ENCODE assay signal across 9 cellular contexts in the genomic region with DNA sequence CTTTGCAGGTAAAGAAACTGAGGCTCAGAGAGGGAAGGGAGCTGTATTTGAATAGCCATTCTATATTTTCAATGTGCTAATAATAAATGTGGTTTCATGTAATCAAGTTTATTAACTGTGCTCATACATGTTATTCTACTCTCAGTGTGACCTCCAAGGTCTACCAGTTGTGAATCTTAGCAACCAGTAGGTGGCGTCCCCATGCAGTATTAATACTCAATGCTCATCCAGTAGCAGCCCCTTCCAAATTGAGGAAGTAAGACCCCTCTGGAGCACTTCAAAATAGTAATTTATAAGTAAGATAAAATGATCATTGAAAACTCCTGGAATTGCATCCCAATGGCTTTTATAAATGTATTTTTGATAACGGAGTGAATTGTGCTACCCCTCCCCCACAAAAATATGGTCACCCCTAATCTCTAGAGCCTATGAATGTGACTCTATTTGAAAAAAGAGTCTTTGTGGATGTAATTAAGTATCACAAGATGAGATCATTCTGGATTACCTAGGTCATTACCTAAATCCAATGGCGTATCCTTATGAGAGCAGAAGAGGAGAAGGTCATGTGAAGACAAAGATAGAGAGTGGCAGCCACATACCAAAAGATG. TPM values are rescaled to one million over a fixed set of nuclear protein-coding genes. Genes with fewer than 3 reads are reported as not detected.
DNase-seq lines count a peak whose midpoint lies in the region; ATAC-seq and TF ChIP-seq lines count a peak whose summit lies in the region.
"Had no signal": no experiment of that assay in that cellular context is flagged by ENCODE, and none has a peak within 500 bp of the region (broad histone marks: within the 10 kb centered on the region; RNA-seq: fewer than 3 reads in every experiment).

No MANE protein-coding gene starts in this region.

- H3K4me3 ChIP-seq in SK-N-SH (ENCODE audit: low read depth in 2 of 2, low read length in 1 of 2) (no peak overlapping the region), dorsolateral prefrontal cortex (no peak overlapping the region)

- intact Hi-C loops in dorsolateral prefrontal cortex (cut with DNase I): no loop called here
- intact Hi-C loops in natural killer cell (cut with micrococcal nuclease): loop anchor here (1.0 kb wide), 1 partner anchor 187 kb away; no protein-coding TSS in a partner anchor

- peak; percentile 59 for TF ChIP-seq RAD21 in SK-N-SH (IDR thresholded peaks at IDR 0.05; ENCODE audit: low read length)

- CTCF ChIA-PET in SK-N-SH (lab: Yijun Ruan, JAX): interaction anchor here (0.8 to 4.1 kb wide), 6 partner anchors 13 to 192 kb away, joined by 3 to 21 read pairs (median 3); no protein-coding TSS in a partner anchor

- H3K27ac ChIP-seq in SK-N-SH (ENCODE audit: low read depth in 2 of 2, low read length in 1 of 2): no peak overlapping the region
- no peak overlapping the region for H3K27ac ChIP-seq in dorsolateral prefrontal cortex

- no peaks in the 10 kb centered on the region for H3K79me2 ChIP-seq in SK-N-SH (ENCODE audit: insufficient read depth)

- no peaks in the 10 kb centered on the region for H3K9me3 ChIP-seq in SK-N-SH

- H3K4me1 ChIP-seq in SK-N-SH (ENCODE audit: control insufficient read depth in 1 of 2, insufficient read depth in 2 of 2, low read depth in 1 of 2, low read length in 1 of 2): no peaks in the 10 kb centered on the region

- no peak overlapping the region for H3K4me3 Mint-ChIP-seq in natural killer cell
- H3K4me3 Mint-ChIP-seq: brain had no signal

- TF ChIP-seq EP300 in SK-N-SH (IDR thresholded peaks at IDR 0.05; ENCODE audit: borderline replicate concordance in 1 of 2, low read depth in 1 of 2, low read length in 1 of 2): no peak

- H3K27me3 ChIP-seq in SK-N-SH (ENCODE audit: insufficient read depth) (no peaks in the 10 kb centered on the region), dorsolateral prefrontal cortex (no peaks in the 10 kb centered on the region)

- H2AFZ ChIP-seq in SK-N-SH (ENCODE audit: low read depth): no peak overlapping the region

- H3K9me3 Mint-ChIP-seq in natural killer cell: no peaks in the 10 kb centered on the region
- H3K9me3 Mint-ChIP-seq: brain had no signal

- H3K27ac Mint-ChIP-seq in natural killer cell: no peak overlapping the region
- H3K27ac Mint-ChIP-seq: brain had no signal

- peaks cover 8% of the 10 kb centered on the region for H3K36me3 Mint-ChIP-seq in natural killer cell
- H3K36me3 Mint-ChIP-seq: brain had no signal

- TF ChIP-seq CTCF in SK-N-SH (IDR thresholded peaks at IDR 0.05) (peak; percentile 76), dorsolateral prefrontal cortex (IDR thresholded peaks at IDR 0.05 in 54 of 56, conservative IDR thresholded peaks at IDR 0.05 in 2 of 56; ENCODE audit: low read depth in 1 of 56, partially characterized antibody in 56 of 56) (peak in 55 of 56 donors; percentile 13 to 66 (median 49)), natural killer cell (IDR thresholded peaks at IDR 0.05) (peak; percentile 71)

- H3K4me2 ChIP-seq in SK-N-SH: no peak overlapping the region

- DNase-seq in NCI-H2081 (lab: John Stamatoyannopoulos, UW) (peak; percentile 27 to 36), NCI-H2081 treated with DMSO at 0.1 percent for 48 hours (lab: John Stamatoyannopoulos, UW) (no peak), SK-N-SH (peak; percentile 20), dorsolateral prefrontal cortex (no peak), natural killer cell (no peak), cerebellar nuclear complex (lab: John Stamatoyannopoulos, UW) (no peak)

- no peaks in the 10 kb centered on the region for H3K9me2 ChIP-seq in SK-N-SH

- no peaks in the 10 kb centered on the region for H3K36me3 ChIP-seq in SK-N-SH (replicated peaks in 1 of 2; ENCODE audit: control insufficient read depth in 1 of 2, insufficient read depth in 2 of 2, low read length in 1 of 2)

- no peaks in the 10 kb centered on the region for H3K27me3 Mint-ChIP-seq in natural killer cell (ENCODE audit: low read depth in 2 of 2)
- H3K27me3 Mint-ChIP-seq: brain had no signal

- no peaks in the 10 kb centered on the region for H4K20me1 ChIP-seq in SK-N-SH (ENCODE audit: insufficient read depth)

- no peaks in the 10 kb centered on the region for H3F3A ChIP-seq in SK-N-SH (replicated peaks; ENCODE audit: insufficient read depth)

- peak; percentile 92 for ATAC-seq in GM21390 (IDR thresholded peaks at IDR 0.05; ENCODE audit: unreplicated experiment)
- peak; percentile 65 for ATAC-seq in HG03575 (IDR thresholded peaks at IDR 0.05; ENCODE audit: extremely low read depth, insufficient number of reproducible peaks, low FRiP score, unreplicated experiment)
- peak; percentile 67 to 80 (median 76) for ATAC-seq in natural killer cell

- 67% methylated on average over 3 of the region's 3 CpGs for WGBS in SK-N-SH (ENCODE audit: low lambda C conversion rate)

- POLR2A ChIA-PET in SK-N-SH (lab: Yijun Ruan, JAX): no interaction called here

- H3K4me1 Mint-ChIP-seq in natural killer cell: peaks cover 35 to 36% of the 10 kb centered on the region in 2 donors

- H3K9ac ChIP-seq in SK-N-SH: no peak overlapping the region

TF ChIP-seq in SK-N-SH, 30 proteins besides CTCF, POLR2A, EP300 and RAD21:
- TF ChIP-seq TCF12 (IDR thresholded peaks at IDR 0.05): no peak
- no peak for TF ChIP-seq RXRA (IDR thresholded peaks at IDR 0.05; ENCODE audit: borderline replicate concordance, low read depth)
- peak; percentile 55 for TF ChIP-seq SMC3 (IDR thresholded peaks at IDR 0.05; ENCODE audit: low read depth, low read length)
- TF ChIP-seq, protein P1, sequence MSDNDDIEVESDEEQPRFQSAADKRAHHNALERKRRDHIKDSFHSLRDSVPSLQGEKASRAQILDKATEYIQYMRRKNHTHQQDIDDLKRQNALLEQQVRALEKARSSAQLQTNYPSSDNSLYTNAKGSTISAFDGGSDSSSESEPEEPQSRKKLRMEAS (IDR thresholded peaks at IDR 0.05; ENCODE audit: low read depth): no peak
- TF ChIP-seq, protein P2, sequence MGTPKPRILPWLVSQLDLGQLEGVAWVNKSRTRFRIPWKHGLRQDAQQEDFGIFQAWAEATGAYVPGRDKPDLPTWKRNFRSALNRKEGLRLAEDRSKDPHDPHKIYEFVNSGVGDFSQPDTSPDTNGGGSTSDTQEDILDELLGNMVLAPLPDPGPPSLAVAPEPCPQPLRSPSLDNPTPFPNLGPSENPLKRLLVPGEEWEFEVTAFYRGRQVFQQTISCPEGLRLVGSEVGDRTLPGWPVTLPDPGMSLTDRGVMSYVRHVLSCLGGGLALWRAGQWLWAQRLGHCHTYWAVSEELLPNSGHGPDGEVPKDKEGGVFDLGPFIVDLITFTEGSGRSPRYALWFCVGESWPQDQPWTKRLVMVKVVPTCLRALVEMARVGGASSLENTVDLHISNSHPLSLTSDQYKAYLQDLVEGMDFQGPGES (IDR thresholded peaks at IDR 0.05; ENCODE audit: low read depth, low read length): no peak
- no peak for TF ChIP-seq MEF2A (IDR thresholded peaks at IDR 0.05; ENCODE audit: borderline replicate concordance, low read depth)

RNA-seq across cellular contexts. Expression of a gene that starts 20.4 kb away (rescaled TPM):
- polyA plus RNA-seq in SK-N-SH (2012; rRNA removed): 2.0 and 2.7 TPM in 2 replicates
- 2.4 TPM in 2 replicates for polyA plus RNA-seq in SK-N-SH (2012; cell fraction: cytosol; rRNA removed)
- 2.4 and 6.8 TPM in 2 replicates for polyA plus RNA-seq in SK-N-SH (2012; cell fraction: nucleus; rRNA removed)
- 10 to 100 TPM in 23 of 120 experiments, 1 to 10 TPM in 97; 3.9 to 15.5 (median 8.4) TPM for total RNA-seq in dorsolateral prefrontal cortex
- 10 to 100 TPM; 18.5 to 26.6 (median 20.7) TPM for total RNA-seq in natural killer cell

RNA-seq across cellular contexts. Expression of a gene that starts 53.2 kb away (rescaled TPM):
- 3.1 and 3.7 TPM in 2 replicates for polyA plus RNA-seq in SK-N-SH (2012; rRNA removed)
- polyA plus RNA-seq in SK-N-SH (2012; cell fraction: cytosol; rRNA removed): 5.2 and 6.0 TPM in 2 replicates
- 1.6 and 2.5 TPM in 2 replicates for polyA plus RNA-seq in SK-N-SH (2012; cell fraction: nucleus; rRNA removed)
- total RNA-seq in dorsolateral prefrontal cortex (1 to 10 TPM; 1.8 to 5.2 (median 3.1) TPM), natural killer cell (10 to 100 TPM; 12.2 to 14.5 (median 13.0) TPM)

Comparison
In these comparisons a context has a peak if more than half of its experiments do, and no peak if none do; other contexts are left out.
1. DNase-seq: peak in NCI-H2081 (2 of 2) and SK-N-SH (single experiment); none in NCI-H2081 treated with DMSO at 0.1 percent for 48 hours (single experiment), dorsolateral prefrontal cortex (0 of 10), natural killer cell (single experiment) and cerebellar nuclear complex (0 of 2).
2. Peak in every context shown above with its lines, with median percentiles within 50 percentile points of each other: ATAC-seq and CTCF ChIP-seq.